14 cellular contexts compared by ENCODE assay signal in genomic region chr10:115879372-115879771, GRCh38.
A peak's percentile ranks its signal among the peaks of the same experiment; 100 is the strongest.
DNase-seq lines count a peak whose midpoint lies in the region; ATAC-seq, FAIRE-seq and TF ChIP-seq lines count a peak whose summit lies in the region.
"Had no signal": no experiment of that assay in that cellular context is flagged by ENCODE, and none has a peak within 500 bp of the region (broad histone marks: within the 10 kb centered on the region; RNA-seq: fewer than 3 reads in every experiment).

No MANE protein-coding gene starts in this region.

- H3K9me3 ChIP-seq in pancreas: no peaks in the 10 kb centered on the region
- H3K9me3 ChIP-seq: BLaER1 treated with 17β-estradiol and CSF1 and Interleukin-3, amounts not matched to agents 10 nM and 100 nM; left ventricle myocardium inferior had no signal

- H3K27me3 Mint-ChIP-seq in stimulated activated memory B cell treated with anti-CD40 and anti-IgM and Interleukin-4, amounts not matched to agents 10 μg/mL and 1 μg/mL and 100 μg/mL, for 72 hours: no peaks in the 10 kb centered on the region

- DNase-seq in pancreas: no peak
- DNase-seq in NCI-H524 (lab: John Stamatoyannopoulos, UW): no peak
- DNase-seq in activated T-cell treated with anti-CD3 and anti-CD28 coated beads for 4 hours: no peak
- DNase-seq: DND-41, left ventricle myocardium inferior, MV-4-11, naive B cell, NCI-H2227 treated with DMSO at 0.1 percent for 48 hours had no signal

- no peaks in the 10 kb centered on the region for H3K9me3 Mint-ChIP-seq in stimulated activated memory B cell treated with anti-CD40 and anti-IgM and Interleukin-4, amounts not matched to agents 10 μg/mL and 1 μg/mL and 100 μg/mL, for 72 hours

- WGBS in pancreas, 2 donors: 57 to 59% methylated on average over 3 of the region's 3 CpGs

- FAIRE-seq in pancreas (lab: Jason Lieb, UNC): no peak

- peaks cover 7% of the 10 kb centered on the region for H3K4me1 Mint-ChIP-seq in stimulated activated memory B cell treated with anti-CD40 and anti-IgM and Interleukin-4, amounts not matched to agents 10 μg/mL and 1 μg/mL and 100 μg/mL, for 72 hours
- H3K4me1 Mint-ChIP-seq: naive B cell had no signal

- intact Hi-C loops in pancreas (cut with DNase I): no loop called here

- H3K36me3 ChIP-seq in pancreas: no peaks in the 10 kb centered on the region
- H3K36me3 ChIP-seq: BLaER1 treated with 17β-estradiol and CSF1 and Interleukin-3, amounts not matched to agents 10 nM and 100 nM; left ventricle myocardium inferior had no signal

- ATAC-seq in GM18907 (IDR thresholded peaks at IDR 0.05; ENCODE audit: unreplicated experiment) (peak; percentile 86), GM21619 (IDR thresholded peaks at IDR 0.05; ENCODE audit: unreplicated experiment) (peak; percentile 70), HG03060 (IDR thresholded peaks at IDR 0.05; ENCODE audit: low read depth, unreplicated experiment) (peak; percentile 50), pancreas (no peak)
- peak; percentile 42 for ATAC-seq in stimulated activated memory B cell treated with anti-CD40 and anti-IgM and Interleukin-4, amounts not matched to agents 10 μg/mL and 1 μg/mL and 100 μg/mL, for 72 hours
- ATAC-seq: WTC11 had no signal

- no peaks in the 10 kb centered on the region for H3K36me3 Mint-ChIP-seq in stimulated activated memory B cell treated with anti-CD40 and anti-IgM and Interleukin-4, amounts not matched to agents 10 μg/mL and 1 μg/mL and 100 μg/mL, for 72 hours
- H3K36me3 Mint-ChIP-seq: naive B cell, WTC11 had no signal

- H3K27me3 ChIP-seq in pancreas: no peaks in the 10 kb centered on the region
- H3K27me3 ChIP-seq: BLaER1 treated with 17β-estradiol and CSF1 and Interleukin-3, amounts not matched to agents 10 nM and 100 nM had no signal

- H3K27ac Mint-ChIP-seq in stimulated activated memory B cell treated with anti-CD40 and anti-IgM and Interleukin-4, amounts not matched to agents 10 μg/mL and 1 μg/mL and 100 μg/mL, for 72 hours: no peak overlapping the region
- H3K27ac Mint-ChIP-seq: naive B cell, WTC11 had no signal

- no peak overlapping the region for H3K4me3 ChIP-seq in pancreas
- H3K4me3 ChIP-seq: BLaER1 treated with 17β-estradiol and CSF1 and Interleukin-3, amounts not matched to agents 10 nM and 100 nM; left ventricle myocardium inferior had no signal

- H3K27ac ChIP-seq in pancreas: no peak overlapping the region
- H3K27ac ChIP-seq: BLaER1 treated with 17β-estradiol and CSF1 and Interleukin-3, amounts not matched to agents 10 nM and 100 nM; left ventricle myocardium inferior had no signal

- no peaks in the 10 kb centered on the region for H3K4me1 ChIP-seq in pancreas
- H3K4me1 ChIP-seq: BLaER1 treated with 17β-estradiol and CSF1 and Interleukin-3, amounts not matched to agents 10 nM and 100 nM; left ventricle myocardium inferior had no signal

- no peak overlapping the region for H3K4me3 Mint-ChIP-seq in stimulated activated memory B cell treated with anti-CD40 and anti-IgM and Interleukin-4, amounts not matched to agents 10 μg/mL and 1 μg/mL and 100 μg/mL, for 72 hours
- H3K4me3 Mint-ChIP-seq: naive B cell, WTC11 had no signal

- TF ChIP-seq CTCF in pancreas (IDR thresholded peaks at IDR 0.05): no peak

Comparison
In these comparisons a context has a peak if more than half of its experiments do, and no peak if none do; other contexts are left out.
1. ATAC-seq: peak in GM18907 (single experiment), GM21619 (single experiment), HG03060 (single experiment) and stimulated activated memory B cell treated with anti-CD40 and anti-IgM and Interleukin-4, amounts not matched to agents 10 μg/mL and 1 μg/mL and 100 μg/mL, for 72 hours (single experiment); none in pancreas (0 of 4).